18 cellular contexts compared by ENCODE assay signal in genomic region chr1:40266786-40267535, GRCh38. TPM values are rescaled to one million over a fixed set of nuclear protein-coding genes. Genes with fewer than 3 reads are reported as not detected.
DNase-seq lines count a peak whose midpoint lies in the region; ATAC-seq, FAIRE-seq and TF ChIP-seq lines count a peak whose summit lies in the region.
"Had no signal": no experiment of that assay in that cellular context is flagged by ENCODE, and none has a peak within 500 bp of the region (broad histone marks: within the 10 kb centered on the region; RNA-seq: fewer than 3 reads in every experiment).

No MANE protein-coding gene starts in this region.

- WGBS in SK-N-SH (ENCODE audit: low lambda C conversion rate), result 99% methylated on average over 6 of the region's 6 CpGs

- no peak for TF ChIP-seq EP300 in SK-N-SH (IDR thresholded peaks at IDR 0.05; ENCODE audit: borderline replicate concordance in 1 of 2, low read depth in 1 of 2, low read length in 1 of 2)

- TF ChIP-seq CTCF in SK-N-SH (IDR thresholded peaks at IDR 0.05), result no peak
- no peak for TF ChIP-seq CTCF in lower lobe of right lung (IDR thresholded peaks at IDR 0.05)
- TF ChIP-seq CTCF in thoracic aorta (IDR thresholded peaks at IDR 0.05), result no peak

- 0 out of 2 replicates have a peak, but pooled peaks cover 4% of the 10 kb centered on the region for H4K20me1 ChIP-seq in SK-N-SH (ENCODE audit: insufficient read depth)

- H3F3A ChIP-seq in SK-N-SH (replicated peaks; ENCODE audit: insufficient read depth), result peaks cover 28% of the 10 kb centered on the region

- intact Hi-C loops in lower lobe of right lung (cut with DNase I) (no loop called here), posterior cingulate gyrus (cut with DNase I) (no loop called here)

- POLR2A ChIA-PET in SK-N-SH (lab: Yijun Ruan, JAX), result no interaction called here

- H3K27me3 ChIP-seq in SK-N-SH (ENCODE audit: insufficient read depth), result no peaks in the 10 kb centered on the region
- H3K27me3 ChIP-seq in lower lobe of right lung (ENCODE audit: low read depth), result no peaks in the 10 kb centered on the region
- no peaks in the 10 kb centered on the region for H3K27me3 ChIP-seq in thoracic aorta (replicated peaks; ENCODE audit: insufficient read depth)
- H3K27me3 ChIP-seq: spleen had no signal

- H3K4me3 ChIP-seq in SK-N-SH (ENCODE audit: low read depth in 2 of 2, low read length in 1 of 2), result no peak overlapping the region
- H3K4me3 ChIP-seq in lower lobe of right lung, result no peak overlapping the region
- H3K4me3 ChIP-seq in thoracic aorta, result no peak overlapping the region
- H3K4me3 ChIP-seq: spleen had no signal

- TF ChIP-seq RAD21 in SK-N-SH (IDR thresholded peaks at IDR 0.05; ENCODE audit: low read length), result no peak

- H3K36me3 ChIP-seq in SK-N-SH (replicated peaks in 1 of 2; ENCODE audit: control insufficient read depth in 1 of 2, insufficient read depth in 2 of 2, low read length in 1 of 2) (peaks cover 58 to 62% of the 10 kb centered on the region in 2 experiments), lower lobe of right lung (peaks cover 80% of the 10 kb centered on the region), thoracic aorta (peaks cover 25% of the 10 kb centered on the region)

- no peak for DNase-seq in SK-N-SH
- no peak for DNase-seq in lower lobe of right lung
- no peak for DNase-seq in thoracic aorta (ENCODE audit: low spot score)
- no peak for DNase-seq in activated gamma-delta T cell (lab: John Stamatoyannopoulos, UW)
- DNase-seq in posterior cingulate gyrus, result no peak
- DNase-seq in NCI-H345 (lab: John Stamatoyannopoulos, UW), result no peak
- DNase-seq: activated CD4-positive, alpha-beta T cell treated with anti-CD3 and anti-CD28 coated beads, Interleukin-2, amount 10 ng/mL, durations not matched to agents 24 days and 14 days; activated T-cell treated with anti-CD3 and anti-CD28 coated beads for 4 hours; H9; NCI-H1048; spleen; T-helper 9 cell had no signal

- ATAC-seq in SK-N-SH treated with all-trans-retinoic acid at 6 μM for 48 hours (no peak), lower lobe of right lung (no peak), thoracic aorta (ENCODE audit: insufficient number of reproducible peaks, low FRiP score, low read depth) (no peak)

- FAIRE-seq in colon (lab: Jason Lieb, UNC), result peak; percentile 47

- peak overlapping the region in 1 of 2 experiments; percentile 99; a peak in 2 of 4 replicates for H3K27ac ChIP-seq in SK-N-SH (ENCODE audit: low read depth in 2 of 2, low read length in 1 of 2)
- peak overlapping the region; percentile 27 for H3K27ac ChIP-seq in lower lobe of right lung
- peak overlapping the region; percentile 86 to 94 for H3K27ac ChIP-seq in thoracic aorta
- H3K27ac ChIP-seq: 22Rv1, spleen had no signal

- 0 out of 2 replicates have a peak overlapping the region, but pooled peaks have one; percentile 43 for H3K4me2 ChIP-seq in SK-N-SH

- no peaks in the 10 kb centered on the region; a peak in 2 of 4 replicates for H3K4me1 ChIP-seq in SK-N-SH (ENCODE audit: control insufficient read depth in 1 of 2, insufficient read depth in 2 of 2, low read depth in 1 of 2, low read length in 1 of 2)
- peaks cover 10% of the 10 kb centered on the region for H3K4me1 ChIP-seq in lower lobe of right lung
- peaks cover 36 to 86% of the 10 kb centered on the region in 2 donors for H3K4me1 ChIP-seq in thoracic aorta (ENCODE audit: control insufficient read depth in 1 of 2, low read depth in 2 of 2)

- H3K9ac ChIP-seq in SK-N-SH, result no peak overlapping the region

- H2AFZ ChIP-seq in SK-N-SH (ENCODE audit: low read depth), result no peak overlapping the region

- H3K9me3 ChIP-seq in SK-N-SH, result no peaks in the 10 kb centered on the region
- no peaks in the 10 kb centered on the region for H3K9me3 ChIP-seq in lower lobe of right lung
- H3K9me3 ChIP-seq in thoracic aorta, result no peaks in the 10 kb centered on the region
- H3K9me3 ChIP-seq: spleen had no signal

- CTCF ChIA-PET in SK-N-SH (lab: Yijun Ruan, JAX), result interaction anchor here (1.2 to 1.4 kb wide), 3 partner anchors 72 to 123 kb away, joined by 3 read pairs; no protein-coding TSS in a partner anchor

- peaks cover 54% of the 10 kb centered on the region for H3K79me2 ChIP-seq in SK-N-SH (ENCODE audit: insufficient read depth)

- no peaks in the 10 kb centered on the region for H3K9me2 ChIP-seq in SK-N-SH

TF ChIP-seq in SK-N-SH, 30 proteins besides CTCF, POLR2A, EP300 and RAD21:
- no peak for TF ChIP-seq JUND (IDR thresholded peaks at IDR 0.05)
- TF ChIP-seq GABPA (IDR thresholded peaks at IDR 0.05; ENCODE audit: low read depth), result no peak
- no peak for TF ChIP-seq MXI1 (IDR thresholded peaks at IDR 0.05; ENCODE audit: low read depth, low read length)
- TF ChIP-seq, protein P1, sequence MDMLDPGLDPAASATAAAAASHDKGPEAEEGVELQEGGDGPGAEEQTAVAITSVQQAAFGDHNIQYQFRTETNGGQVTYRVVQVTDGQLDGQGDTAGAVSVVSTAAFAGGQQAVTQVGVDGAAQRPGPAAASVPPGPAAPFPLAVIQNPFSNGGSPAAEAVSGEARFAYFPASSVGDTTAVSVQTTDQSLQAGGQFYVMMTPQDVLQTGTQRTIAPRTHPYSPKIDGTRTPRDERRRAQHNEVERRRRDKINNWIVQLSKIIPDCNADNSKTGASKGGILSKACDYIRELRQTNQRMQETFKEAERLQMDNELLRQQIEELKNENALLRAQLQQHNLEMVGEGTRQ (IDR thresholded peaks at IDR 0.05; ENCODE audit: borderline replicate concordance, low read depth, low read length), result no peak
- TF ChIP-seq RFX5 (IDR thresholded peaks at IDR 0.05; ENCODE audit: low read length), result no peak
- no peak for TF ChIP-seq GATA2 (CRISPR knock-in tag; IDR thresholded peaks at IDR 0.05)

TF ChIP-seq in SK-N-SH treated with all-trans-retinoic acid at 6 μM for 48 hours, 23 proteins besides CTCF, POLR2A, EP300 and RAD21 (continues in another document):
- no peak for TF ChIP-seq CSRNP3 (CRISPR knock-in tag; IDR thresholded peaks at IDR 0.05)
- TF ChIP-seq TOX (CRISPR knock-in tag; IDR thresholded peaks at IDR 0.05; ENCODE audit: borderline replicate concordance), result no peak
- TF ChIP-seq ZNF8 (CRISPR knock-in tag; IDR thresholded peaks at IDR 0.05), result no peak
- TF ChIP-seq TSHZ2 (CRISPR knock-in tag; IDR thresholded peaks at IDR 0.05), result no peak
- TF ChIP-seq OSR1 (CRISPR knock-in tag; IDR thresholded peaks at IDR 0.05), result no peak
- no peak for TF ChIP-seq RARB (CRISPR knock-in tag; IDR thresholded peaks at IDR 0.05)
- TF ChIP-seq PPARA (CRISPR knock-in tag; IDR thresholded peaks at IDR 0.05; ENCODE audit: borderline replicate concordance), result no peak
- no peak for TF ChIP-seq ESRRG (CRISPR knock-in tag; IDR thresholded peaks at IDR 0.05)

RNA-seq across cellular contexts. Expression of gene ZMPSTE24, which starts 8.9 kb away (rescaled TPM):
- polyA plus RNA-seq in SK-N-SH (2012; rRNA removed), result 13.7 and 15.4 TPM in 2 replicates
- 20.1 and 25.0 TPM in 2 replicates for polyA plus RNA-seq in SK-N-SH (2012; cell fraction: cytosol; rRNA removed)
- polyA plus RNA-seq in SK-N-SH (2012; cell fraction: nucleus; rRNA removed), result 6.2 and 10.8 TPM in 2 replicates
- total RNA-seq in lower lobe of right lung, result 42.5 TPM
- 10 to 100 TPM; 48.3 to 87.9 TPM for total RNA-seq in thoracic aorta

RNA-seq across cellular contexts. Expression of gene TMCO2, which starts 19.2 kb away (rescaled TPM):
- polyA plus RNA-seq in SK-N-SH (2012; rRNA removed), result 0.19 TPM in 1 of 2 replicates, not detected in the other
- polyA plus RNA-seq in SK-N-SH (2012; cell fraction: cytosol; rRNA removed), result not detected in 2 replicates
- not detected in 2 replicates for polyA plus RNA-seq in SK-N-SH (2012; cell fraction: nucleus; rRNA removed)
- not detected for total RNA-seq in lower lobe of right lung
- not detected for total RNA-seq in thoracic aorta
- total RNA-seq: activated CD4-positive, alpha-beta T cell treated with anti-CD3 and anti-CD28 coated beads, Interleukin-2, amount 10 ng/mL, durations not matched to agents 24 days and 14 days; dermis blood vessel endothelial cell; H9; spleen had no signal
- polyA plus RNA-seq: CD14-positive monocyte, IgD-negative memory B cell had no signal

RNA-seq across cellular contexts. Expression of gene COL9A2, which starts 50.1 kb away (rescaled TPM):
- 0.63 and 0.94 TPM in 2 replicates for polyA plus RNA-seq in SK-N-SH (2012; rRNA removed)
- 0.44 and 0.56 TPM in 2 replicates for polyA plus RNA-seq in SK-N-SH (2012; cell fraction: cytosol; rRNA removed)
- polyA plus RNA-seq in SK-N-SH (2012; cell fraction: nucleus; rRNA removed), result 1.2 and 1.4 TPM in 2 replicates
- total RNA-seq in lower lobe of right lung, result 7.6 TPM
- total RNA-seq in thoracic aorta, result 10 to 100 TPM; 16.7 to 36.4 TPM
